ENCODE assay signal across 14 cellular contexts in the genomic region with DNA sequence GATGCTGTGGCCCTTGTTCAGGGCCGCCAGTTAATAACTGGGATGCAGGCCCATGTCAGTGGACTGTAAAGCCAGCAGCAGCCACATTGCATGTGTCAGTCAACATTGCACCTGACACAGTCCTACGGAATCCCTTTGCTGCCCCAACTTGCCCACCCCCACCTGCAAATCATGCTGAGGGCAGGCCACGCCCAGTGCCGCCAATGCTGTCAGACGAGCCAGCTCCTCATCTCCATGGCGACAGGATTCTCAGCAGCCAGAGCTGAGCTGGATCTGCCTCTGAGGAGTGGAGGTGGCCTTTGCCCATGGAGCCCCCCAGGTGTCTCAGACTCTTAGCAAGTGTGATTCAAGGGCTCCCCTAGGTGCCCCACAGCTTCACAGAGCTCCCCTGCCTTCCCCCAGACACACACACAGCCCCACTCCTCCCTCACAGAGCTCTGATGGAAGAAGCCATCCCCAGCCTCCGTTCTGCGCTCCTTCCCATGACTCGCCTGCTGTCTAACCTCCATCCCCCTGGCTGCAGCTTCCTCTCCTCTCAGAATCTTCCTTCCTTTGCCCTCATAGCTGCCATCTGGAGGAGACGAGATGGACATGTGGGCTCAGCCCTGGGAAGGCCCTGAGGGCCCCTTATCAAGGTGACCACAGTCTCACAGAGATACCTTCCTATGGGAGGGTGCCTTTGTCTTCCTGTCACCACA.
DNase-seq lines count a peak whose midpoint lies in the region; ATAC-seq, FAIRE-seq and TF ChIP-seq lines count a peak whose summit lies in the region.
"Had no signal": no experiment of that assay in that cellular context is flagged by ENCODE, and none has a peak within 500 bp of the region (broad histone marks: within the 10 kb centered on the region; RNA-seq: fewer than 3 reads in every experiment).

No MANE protein-coding gene starts in this region.

- no peak overlapping the region for H3K4me3 ChIP-seq in BE2C (ENCODE audit: low read depth, low read length)
- no peak overlapping the region for H3K4me3 ChIP-seq in keratinocyte (ENCODE audit: control insufficient read depth in 2 of 3, extremely low read depth in 1 of 3, insufficient read depth in 2 of 3, low read depth in 1 of 3, low read length in 3 of 3)
- H3K4me3 ChIP-seq in PC-3 (ENCODE audit: low read length) = no peak overlapping the region
- H3K4me3 ChIP-seq: right atrium auricular region, thyroid gland had no signal

- H3K4me2 ChIP-seq in keratinocyte (ENCODE audit: control insufficient read depth, extremely low read depth, insufficient read depth, low read depth, low read length) = no peak overlapping the region
- no peak overlapping the region for H3K4me2 ChIP-seq in PC-3 (ENCODE audit: low read length)

- peaks cover 10% of the 10 kb centered on the region for H3K27me3 Mint-ChIP-seq in activated T-cell treated with anti-CD3 and anti-CD28 coated beads, Interleukin-2, amount 50 U/mL, for 24 hours

- no peaks in the 10 kb centered on the region for H3K9me3 Mint-ChIP-seq in activated T-cell treated with anti-CD3 and anti-CD28 coated beads, Interleukin-2, amount 50 U/mL, for 24 hours

- H3K27ac Mint-ChIP-seq in activated T-cell treated with anti-CD3 and anti-CD28 coated beads, Interleukin-2, amount 50 U/mL, for 24 hours = no peak overlapping the region

- H3K27me3 ChIP-seq in BE2C (no peaks in the 10 kb centered on the region), keratinocyte (ENCODE audit: control insufficient read depth, extremely low read depth, insufficient read depth, low read length) (peaks cover 2% of the 10 kb centered on the region), PC-3 (ENCODE audit: low read length) (no peaks in the 10 kb centered on the region)
- H3K27me3 ChIP-seq: right atrium auricular region, thyroid gland had no signal

- H3K9me3 ChIP-seq in BE2C (no peaks in the 10 kb centered on the region), keratinocyte (ENCODE audit: control insufficient read depth, low read depth, low read length) (no peaks in the 10 kb centered on the region), PC-3 (ENCODE audit: low read length) (no peaks in the 10 kb centered on the region)
- H3K9me3 ChIP-seq: right atrium auricular region, thyroid gland had no signal

- DNase-seq in BE2C (peak; percentile 41), HK-2 (ENCODE audit: unreplicated experiment) (peak; percentile 35), keratinocyte (ENCODE audit: low read depth, low spot score) (peak; percentile 57), PC-3 (no peak)
- DNase-seq in activated T-cell treated with anti-CD3 and anti-CD28 coated beads, Interleukin-2, amount 50 U/mL, for 24 hours = no peak
- DNase-seq: activated CD4-positive, alpha-beta T cell treated with anti-CD3 and anti-CD28 coated beads for 4 hours; NCI-H1105 treated with DMSO at 0.1 percent for 48 hours; thyroid gland had no signal

- BruUV-seq in PC-3 (replicated peaks; lab: Mats Ljungman, UMichigan) = no TSS peak

- intact Hi-C loops in PC-3 (cut with micrococcal nuclease) = no loop called here

- no peaks in the 10 kb centered on the region for H3K4me1 Mint-ChIP-seq in activated T-cell treated with anti-CD3 and anti-CD28 coated beads, Interleukin-2, amount 50 U/mL, for 24 hours (ENCODE audit: low read depth)

- FAIRE-seq in keratinocyte (lab: Jason Lieb, UNC) = peak; percentile 76
- FAIRE-seq: colon, GM12891 had no signal

- no peaks in the 10 kb centered on the region for H3K36me3 ChIP-seq in BE2C
- no peaks in the 10 kb centered on the region for H3K36me3 ChIP-seq in keratinocyte (ENCODE audit: control insufficient read depth in 2 of 2, extremely low read depth in 1 of 2, insufficient read depth in 2 of 2, low read length in 2 of 2)
- no peaks in the 10 kb centered on the region for H3K36me3 ChIP-seq in PC-3 (ENCODE audit: low read depth, low read length)
- H3K36me3 ChIP-seq: right atrium auricular region, thyroid gland had no signal

- CTCF ChIA-PET in PC-3 (lab: Charles Lee) = no interaction called here

- dilution Hi-C loops in keratinocyte (cut with MboI; ENCODE audit: extremely low pct_ligation_motif_present, low sequenced_read_pairs) = no loop called here

- H3K79me2 ChIP-seq in keratinocyte (ENCODE audit: control insufficient read depth, insufficient read depth, low read length) (no peaks in the 10 kb centered on the region), PC-3 (ENCODE audit: low read length) (no peaks in the 10 kb centered on the region)

- POLR2A ChIA-PET in PC-3 (lab: Charles Lee; ENCODE audit: unreplicated experiment) = no interaction called here

- no peak overlapping the region for H3K4me3 Mint-ChIP-seq in activated T-cell treated with anti-CD3 and anti-CD28 coated beads, Interleukin-2, amount 50 U/mL, for 24 hours

- H3K9ac ChIP-seq in keratinocyte (ENCODE audit: control insufficient read depth, extremely low read depth, insufficient read depth, low read length) (no peak overlapping the region), PC-3 (ENCODE audit: low read length) (no peak overlapping the region)

- H3K4me1 ChIP-seq in BE2C (peaks cover 33% of the 10 kb centered on the region), keratinocyte (ENCODE audit: control insufficient read depth, extremely low read depth, insufficient read depth, low read length) (peaks cover 7% of the 10 kb centered on the region), PC-3 (ENCODE audit: insufficient read depth, low read length) (peaks cover 3% of the 10 kb centered on the region; the same call in 1 of the 2 replicates)
- H3K4me1 ChIP-seq: thyroid gland had no signal

- ATAC-seq in GM19395 (IDR thresholded peaks at IDR 0.05; ENCODE audit: unreplicated experiment) = no peak
- no peak for ATAC-seq in GM18867 (IDR thresholded peaks at IDR 0.05; ENCODE audit: unreplicated experiment)
- ATAC-seq in PC-3 = no peak

- H3K9me1 ChIP-seq in keratinocyte (ENCODE audit: control insufficient read depth, extremely low read depth, insufficient read depth, low read length) = no peaks in the 10 kb centered on the region

- H2AFZ ChIP-seq in keratinocyte (ENCODE audit: control insufficient read depth, low read length) (no peak overlapping the region), PC-3 (ENCODE audit: low read length) (no peak overlapping the region)

- TF ChIP-seq CTCF in BE2C (IDR thresholded peaks at IDR 0.05; ENCODE audit: low read depth, low read length) = no peak
- no peak for TF ChIP-seq CTCF in VCaP (conservative IDR thresholded peaks at IDR 0.05)
- no peak for TF ChIP-seq CTCF in keratinocyte (optimal IDR thresholded peaks at IDR 0.05 in 1 of 3, IDR thresholded peaks at IDR 0.05 in 1 of 3, conservative IDR thresholded peaks at IDR 0.05 in 1 of 3; ENCODE audit: extremely low read depth in 1 of 3, insufficient read depth in 2 of 3, low read length in 3 of 3)
- TF ChIP-seq CTCF in PC-3 (conservative IDR thresholded peaks at IDR 0.05; ENCODE audit: low read depth, low read length) = no peak

- no peaks in the 10 kb centered on the region for H3K9me2 ChIP-seq in PC-3 (replicated peaks; ENCODE audit: low read length)

- H3K27ac ChIP-seq in VCaP (peak overlapping the region; percentile 51; the same call in 1 of the 2 replicates), keratinocyte (ENCODE audit: control insufficient read depth, insufficient read depth, low read length) (no peak overlapping the region), PC-3 (ENCODE audit: low read length) (no peak overlapping the region)
- H3K27ac ChIP-seq: right atrium auricular region, thyroid gland had no signal

- H3K36me3 Mint-ChIP-seq in activated T-cell treated with anti-CD3 and anti-CD28 coated beads, Interleukin-2, amount 50 U/mL, for 24 hours (ENCODE audit: low read depth) = no peaks in the 10 kb centered on the region

- H4K20me1 ChIP-seq in keratinocyte (ENCODE audit: control insufficient read depth, extremely low read depth, insufficient read depth, low read length) (no peaks in the 10 kb centered on the region), PC-3 (ENCODE audit: low read length) (no peaks in the 10 kb centered on the region)

- no peaks in the 10 kb centered on the region for H3F3A ChIP-seq in PC-3 (ENCODE audit: low read length, unreplicated experiment)

Comparison
In these comparisons a context has a peak if more than half of its experiments do, and no peak if none do; other contexts are left out.
1. DNase-seq: peak in BE2C (single experiment), HK-2 (single experiment) and keratinocyte (single experiment); none in activated T-cell treated with anti-CD3 and anti-CD28 coated beads, Interleukin-2, amount 50 U/mL, for 24 hours (single experiment) and PC-3 (single experiment).